Comparison of ENCODE assay signal across 20 cellular contexts in the genomic region with DNA sequence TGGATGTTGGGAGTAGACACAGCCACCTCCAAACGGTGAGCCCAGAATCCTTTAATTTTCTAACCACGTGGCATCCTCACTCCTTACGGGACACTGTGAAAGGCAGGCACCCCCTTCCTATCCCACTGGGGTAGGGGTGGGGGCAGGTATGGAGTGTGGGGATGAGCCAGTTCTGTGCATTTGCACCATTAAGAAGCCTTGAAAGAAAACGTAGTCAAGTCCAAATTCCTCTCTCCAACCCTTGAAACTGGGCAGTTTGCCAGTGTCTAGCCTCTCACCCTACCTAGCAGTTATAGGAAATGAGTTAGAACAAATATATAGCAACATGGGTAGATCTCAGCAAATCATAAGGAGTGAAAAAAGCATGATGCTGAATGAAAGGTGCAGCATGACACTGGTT.
DNase-seq lines count a peak whose midpoint lies in the region; ATAC-seq and TF ChIP-seq lines count a peak whose summit lies in the region.
"Had no signal": no experiment of that assay in that cellular context is flagged by ENCODE, and none has a peak within 500 bp of the region (broad histone marks: within the 10 kb centered on the region; RNA-seq: fewer than 3 reads in every experiment).

No MANE protein-coding gene starts in this region.

- WGBS in heart right ventricle, 2 donors = 53% methylated on average over 4 of the region's 4 CpGs

- ATAC-seq in HG02970 (IDR thresholded peaks at IDR 0.05; ENCODE audit: low FRiP score, unreplicated experiment) = no peak
- no peak for ATAC-seq in activated T-cell treated with anti-CD3 and anti-CD28 coated beads, Interleukin-2, amount 50 U/mL, for 4 hours
- ATAC-seq in heart right ventricle = no peak
- ATAC-seq: gastrocnemius medialis had no signal

- H3K4me1 Mint-ChIP-seq in activated T-cell treated with anti-CD3 and anti-CD28 coated beads, Interleukin-2, amount 50 U/mL, for 4 hours (ENCODE audit: low read depth) = no peaks in the 10 kb centered on the region

- peaks cover 0 to 9% (median 3%) of the 10 kb centered on the region in 11 donors for H3K9me3 ChIP-seq in heart right ventricle
- H3K9me3 ChIP-seq: gastrocnemius medialis had no signal

- peaks cover 30% of the 10 kb centered on the region for H3K27me3 Mint-ChIP-seq in activated T-cell treated with anti-CD3 and anti-CD28 coated beads, Interleukin-2, amount 50 U/mL, for 4 hours (ENCODE audit: low read depth)

- H3K36me3 Mint-ChIP-seq in activated T-cell treated with anti-CD3 and anti-CD28 coated beads, Interleukin-2, amount 50 U/mL, for 4 hours (ENCODE audit: insufficient read depth) = no peaks in the 10 kb centered on the region

- peaks cover 0 to 76% (median 51%) of the 10 kb centered on the region in 7 donors for H3K27me3 ChIP-seq in heart right ventricle

- no peak overlapping the region for H3K4me3 ChIP-seq in epithelial cell of esophagus (ENCODE audit: low read length)
- H3K4me3 ChIP-seq in heart right ventricle = no peak overlapping the region
- H3K4me3 ChIP-seq: gastrocnemius medialis had no signal

- H3K27ac ChIP-seq in heart right ventricle = no peak overlapping the region
- H3K27ac ChIP-seq: gastrocnemius medialis, HL-60, VCaP had no signal

- no peaks in the 10 kb centered on the region for H3K36me3 ChIP-seq in heart right ventricle
- H3K36me3 ChIP-seq: gastrocnemius medialis had no signal

- no peak overlapping the region for H3K4me3 Mint-ChIP-seq in activated T-cell treated with anti-CD3 and anti-CD28 coated beads, Interleukin-2, amount 50 U/mL, for 4 hours
- H3K4me3 Mint-ChIP-seq: nephron had no signal

- DNase-seq in COLO668 (lab: John Stamatoyannopoulos, UW; ENCODE audit: unreplicated experiment) (peak; percentile 32), Daoy (ENCODE audit: low read depth) (peak; percentile 49), NCI-H2227 treated with DMSO at 0.1 percent for 48 hours (lab: John Stamatoyannopoulos, UW) (peak; percentile 71), epithelial cell of esophagus (ENCODE audit: low read depth) (peak; percentile 35), AG20443 (ENCODE audit: low spot score) (no peak), heart right ventricle (no peak)
- DNase-seq in activated T-cell treated with anti-CD3 and anti-CD28 coated beads, Interleukin-2, amount 50 U/mL, for 4 hours = no peak
- DNase-seq: AML-193; amniotic stem cell; DND-41; gastrocnemius medialis; KG1; NCI-H2171 treated with DMSO at 0.1 percent for 48 hours; retina; stimulated activated CD4-positive, alpha-beta T cell treated with anti-CD3 and anti-CD28 coated beads, Interleukin-15, amount 100 ng/mL, for 24 hours; SW 1271 had no signal

- intact Hi-C loops in heart right ventricle (cut with DNase I) = no loop called here

- peaks cover 2% of the 10 kb centered on the region for H3K9me3 Mint-ChIP-seq in activated T-cell treated with anti-CD3 and anti-CD28 coated beads, Interleukin-2, amount 50 U/mL, for 4 hours

- H3K4me1 ChIP-seq in heart right ventricle = peaks cover 0 to 13% (median 0%) of the 10 kb centered on the region in 9 donors
- H3K4me1 ChIP-seq: gastrocnemius medialis had no signal

- TF ChIP-seq CTCF in epithelial cell of esophagus (IDR thresholded peaks at IDR 0.05; ENCODE audit: insufficient read depth, low read depth, low read length, missing control alignments) (no peak), heart right ventricle (IDR thresholded peaks at IDR 0.05) (no peak)

Comparison
In these comparisons a context has a peak if more than half of its experiments do, and no peak if none do; other contexts are left out.
1. DNase-seq: peak in COLO668 (single experiment), Daoy (single experiment), NCI-H2227 treated with DMSO at 0.1 percent for 48 hours (single experiment) and epithelial cell of esophagus (single experiment); none in AG20443 (single experiment), activated T-cell treated with anti-CD3 and anti-CD28 coated beads, Interleukin-2, amount 50 U/mL, for 4 hours (single experiment) and heart right ventricle (0 of 2).